29 cellular contexts compared by ENCODE assay signal in the genomic region with DNA sequence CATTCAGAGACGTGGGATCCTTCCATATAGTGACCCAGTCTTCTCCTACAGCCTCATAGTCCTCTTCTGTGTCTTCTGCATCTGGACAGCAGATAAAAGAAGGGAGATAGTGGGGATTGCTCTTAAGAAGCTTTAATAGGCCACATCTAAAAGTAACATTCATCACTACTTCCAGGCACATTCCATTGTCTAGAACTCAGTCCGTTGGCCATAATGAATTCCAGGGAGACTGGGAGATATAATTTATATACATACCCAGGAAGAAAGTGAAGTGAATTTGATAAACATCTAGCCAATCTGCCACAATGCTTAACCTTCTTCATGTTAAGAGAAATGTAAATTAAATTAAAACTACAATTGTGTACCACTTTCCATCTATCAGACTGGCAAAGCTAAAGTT. TPM values are rescaled to one million over a fixed set of nuclear protein-coding genes. Genes with fewer than 3 reads are reported as not detected.
"Had no signal": no experiment of that assay in that cellular context is flagged by ENCODE, and none has a peak within 500 bp of the region (broad histone marks: within the 10 kb centered on the region; RNA-seq: fewer than 3 reads in every experiment).

No MANE protein-coding gene starts in this region.

- H3K9ac ChIP-seq: neural progenitor cell had no signal

- H3K36me3 ChIP-seq: left lung, neural progenitor cell, neutrophil, ovary, right atrium auricular region, suprapubic skin had no signal

- DNase-seq: hippocampal formation; kidney glomerular epithelial cell; left cardiac atrium; left lung; lower lobe of right lung; mammary epithelial cell; mesenchymal stem cell; naive B cell; natural killer cell; nephron progenitor cell; occipital lobe; ovary; right lobe of liver; stimulated activated CD4-positive, alpha-beta T cell treated with anti-CD3 and anti-CD28 coated beads, Interleukin-12 subunit alpha, Interleukin-12 subunit beta, amount 100 ng/mL, for 4 hours; stimulated activated CD4-positive, alpha-beta T cell treated with anti-CD3 and anti-CD28 coated beads, Interleukin-15, amount 100 ng/mL, for 24 hours; stimulated activated CD4-positive, alpha-beta T cell treated with anti-CD3 and anti-CD28 coated beads, Interleukin-2, amount 100 ng/mL, for 24 hours; stimulated activated CD4-positive, alpha-beta T cell treated with anti-CD3 and anti-CD28 coated beads, Interleukin-4, amount 100 ng/mL, for 1 hour; stimulated activated naive CD4-positive, alpha-beta T cell; tibial artery; trophoblast cell; upper lobe of right lung had no signal

- H3K4me1 ChIP-seq: left lung, neural progenitor cell, right atrium auricular region, right lobe of liver, suprapubic skin, tibial artery, upper lobe of right lung had no signal

- ATAC-seq: left cardiac atrium, left lung, lower lobe of right lung, natural killer cell, right lobe of liver, upper lobe of right lung had no signal

- H3K27ac ChIP-seq: left lung, lower lobe of right lung, neural progenitor cell, neutrophil, ovary, right atrium auricular region, right lobe of liver, suprapubic skin, thoracic aorta, tibial artery, upper lobe of right lung had no signal

- H3K4me3 ChIP-seq: left lung, lower lobe of right lung, neural progenitor cell, ovary, right atrium auricular region, right lobe of liver, suprapubic skin, thoracic aorta, tibial artery, upper lobe of right lung had no signal

- H3K27me3 ChIP-seq: left lung, neural progenitor cell, neutrophil, ovary, right atrium auricular region, right lobe of liver, suprapubic skin, tibial artery, upper lobe of right lung had no signal

- H3K4me2 ChIP-seq: neural progenitor cell had no signal

- H2AFZ ChIP-seq: neural progenitor cell had no signal

- H3K9me3 ChIP-seq: left lung, lower lobe of right lung, neutrophil, ovary, right atrium auricular region, right lobe of liver, suprapubic skin, thoracic aorta, tibial artery, upper lobe of right lung had no signal

RNA-seq across cellular contexts. Expression of a gene that starts 55.2 kb away (rescaled TPM):
- total RNA-seq: left cardiac atrium, liver, mammary epithelial cell, occipital lobe, progenitor cell of endocrine pancreas, right atrium auricular region, right lobe of liver, suprapubic skin, upper lobe of right lung had no signal
- polyA plus RNA-seq: keratinocyte, liver, mammary epithelial cell had no signal
